10 cellular contexts compared by ENCODE assay signal in the genomic region with DNA sequence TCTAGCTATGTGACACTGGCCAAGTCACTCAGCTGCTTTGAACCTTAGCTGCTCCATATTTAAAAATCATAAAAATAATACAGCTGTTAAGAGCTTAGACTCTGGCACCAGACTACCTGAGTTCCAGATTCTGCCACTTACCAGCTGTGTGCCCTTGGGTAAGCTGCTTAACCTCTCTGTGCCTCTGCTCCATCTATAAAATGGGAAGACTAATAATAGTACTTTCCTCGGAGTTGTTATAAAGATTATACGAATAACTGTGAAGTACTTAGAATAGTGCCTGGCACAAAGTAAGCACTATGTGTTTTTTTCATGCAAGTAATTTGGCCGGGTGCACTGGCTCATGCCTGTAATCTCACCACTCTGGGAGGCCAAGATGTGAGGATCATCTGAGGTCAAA. TPM values are rescaled to one million over a fixed set of nuclear protein-coding genes. Genes with fewer than 3 reads are reported as not detected.
A peak's percentile ranks its signal among the peaks of the same experiment; 100 is the strongest.
DNase-seq lines count a peak whose midpoint lies in the region; ATAC-seq and TF ChIP-seq lines count a peak whose summit lies in the region.
"Had no signal": no experiment of that assay in that cellular context is flagged by ENCODE, and none has a peak within 500 bp of the region (broad histone marks: within the 10 kb centered on the region; RNA-seq: fewer than 3 reads in every experiment).

No MANE protein-coding gene starts in this region.

- H3K9me3 Mint-ChIP-seq in activated CD4-positive, alpha-beta memory T cell treated with anti-CD3 and anti-CD28 coated beads, Interleukin-2, amount 10 ng/mL, durations not matched to agents 7 days and 5 days, result no peaks in the 10 kb centered on the region

- H3K27ac ChIP-seq in heart right ventricle, result peak overlapping the region in 7 of 10 donors; percentile 86 to 97 (median 93)
- H3K27ac ChIP-seq in transverse colon, result peak overlapping the region; percentile 89 to 95 (median 93)
- no peak overlapping the region for H3K27ac ChIP-seq in neuronal stem cell (replicated peaks; ENCODE audit: low read length)

- peaks cover 7% of the 10 kb centered on the region for H3K36me3 Mint-ChIP-seq in activated CD4-positive, alpha-beta memory T cell treated with anti-CD3 and anti-CD28 coated beads, Interleukin-2, amount 10 ng/mL, durations not matched to agents 7 days and 5 days (ENCODE audit: low read depth)

- intact Hi-C loops in heart right ventricle (cut with DNase I) (loop anchor here in 4 of 10 donors (2.0 to 10.0 kb wide), 4 partner anchors 35 to 73 kb away; a partner anchor contains a TSS), left cardiac atrium (cut with DNase I) (no loop called here), transverse colon (cut with DNase I; ENCODE audit: low total_unique reads) (no loop called here)

- no peak overlapping the region for H3K23ac ChIP-seq in neuronal stem cell (ENCODE audit: low read depth, low read length, poor library complexity)

- H3K4me3 ChIP-seq in heart right ventricle (peak overlapping the region in 8 of 10 donors; percentile 70 to 87 (median 78)), iPS-18c (ENCODE audit: insufficient read depth, low read depth, low read length) (0 out of 2 replicates have a peak overlapping the region, but pooled peaks have one; percentile 88), transverse colon (peak overlapping the region in 2 of 4 donors; percentile 52 to 65), neuronal stem cell (ENCODE audit: low read length in 2 of 2) (peak overlapping the region in 1 of 2 donors; percentile 69)

- H3K9me3 ChIP-seq in heart right ventricle, result no peaks in the 10 kb centered on the region
- no peaks in the 10 kb centered on the region for H3K9me3 ChIP-seq in iPS-18c (ENCODE audit: control insufficient read depth, insufficient read depth, low read length)
- no peaks in the 10 kb centered on the region for H3K9me3 ChIP-seq in transverse colon
- no peaks in the 10 kb centered on the region for H3K9me3 ChIP-seq in neuronal stem cell (replicated peaks in 1 of 2; ENCODE audit: control insufficient read depth in 2 of 2, insufficient read depth in 1 of 2, low read depth in 1 of 2, low read length in 2 of 2)

- H3K4ac ChIP-seq in neuronal stem cell (ENCODE audit: low read length), result no peak overlapping the region

- H3K4me3 Mint-ChIP-seq in activated CD4-positive, alpha-beta memory T cell treated with anti-CD3 and anti-CD28 coated beads, Interleukin-2, amount 10 ng/mL, durations not matched to agents 7 days and 5 days, result peak overlapping the region; percentile 76

- H3K36me3 ChIP-seq in heart right ventricle, result no peaks in the 10 kb centered on the region
- no peaks in the 10 kb centered on the region for H3K36me3 ChIP-seq in transverse colon
- H3K36me3 ChIP-seq in neuronal stem cell (replicated peaks in 1 of 2; ENCODE audit: control insufficient read depth in 2 of 2, insufficient read depth in 2 of 2, low read length in 2 of 2), result peaks cover 0 to 27% of the 10 kb centered on the region in 2 donors

- H3K27ac Mint-ChIP-seq in activated CD4-positive, alpha-beta memory T cell treated with anti-CD3 and anti-CD28 coated beads, Interleukin-2, amount 10 ng/mL, durations not matched to agents 7 days and 5 days, result no peak overlapping the region

- no peak for TF ChIP-seq POLR2A in transverse colon (IDR thresholded peaks at IDR 0.05)

- H3K27me3 ChIP-seq in heart right ventricle (no peaks in the 10 kb centered on the region), transverse colon (no peaks in the 10 kb centered on the region), neuronal stem cell (ENCODE audit: control insufficient read depth in 3 of 3, insufficient read depth in 3 of 3, low read depth in 1 of 3, low read length in 3 of 3) (no peaks in the 10 kb centered on the region)

- no peak overlapping the region for H2BK15ac ChIP-seq in neuronal stem cell (ENCODE audit: low read length)

- H3K4me1 Mint-ChIP-seq in activated CD4-positive, alpha-beta memory T cell treated with anti-CD3 and anti-CD28 coated beads, Interleukin-2, amount 10 ng/mL, durations not matched to agents 7 days and 5 days, result peaks cover 34% of the 10 kb centered on the region

- no peak for DNase-seq in heart right ventricle
- DNase-seq in left cardiac atrium, result no peak
- DNase-seq in activated CD4-positive, alpha-beta memory T cell treated with anti-CD3 and anti-CD28 coated beads, Interleukin-2, amount 10 ng/mL, durations not matched to agents 7 days and 5 days, result no peak
- DNase-seq in transverse colon, result no peak
- no peak for DNase-seq in SIG-M5 (lab: John Stamatoyannopoulos, UW)
- DNase-seq in neuronal stem cell (ENCODE audit: low spot score), result no peak
- no peak for DNase-seq in germinal center (ENCODE audit: low spot score)
- DNase-seq: activated CD4-positive, CD25-positive, alpha-beta regulatory T cell; NCI-H2227 treated with DMSO at 0.1 percent for 48 hours had no signal

- H2BK5ac ChIP-seq in neuronal stem cell (ENCODE audit: low read length), result no peak overlapping the region

- H4K8ac ChIP-seq in neuronal stem cell (ENCODE audit: low read depth, low read length), result no peak overlapping the region

- no peak overlapping the region for H3K4me2 ChIP-seq in neuronal stem cell (ENCODE audit: insufficient read depth, low read length, poor library complexity, severe bottlenecking)

- POLR2A ChIA-PET in activated CD4-positive, alpha-beta memory T cell treated with anti-CD3 and anti-CD28 coated beads, Interleukin-2, amount 10 ng/mL, durations not matched to agents 7 days and 5 days (lab: Charles Lee), result interaction anchor here (1.1 to 3.5 kb wide), 8 partner anchors 14 to 482 kb away, joined by 3 to 8 read pairs (median 5); no protein-coding TSS in a partner anchor

- ATAC-seq in heart right ventricle, result no peak
- no peak for ATAC-seq in left cardiac atrium

- no peak overlapping the region for H3K14ac ChIP-seq in neuronal stem cell (ENCODE audit: low read length)

- WGBS in heart right ventricle, 2 donors, result 57 to 65% methylated on average over 3 of the region's 3 CpGs
- 72 to 76% methylated on average over 3 of the region's 3 CpGs for WGBS in transverse colon (ENCODE audit: low coverage in 1 of 2), 2 donors
- WGBS in neuronal stem cell (ENCODE audit: extremely low coverage in 2 of 2, insufficient read length in 2 of 2, insufficient replicate concordance in 1 of 2), 2 donors, result no CpG with 5 or more reads among the region's 3 CpGs

- H2AFZ ChIP-seq in neuronal stem cell (ENCODE audit: low read length), result no peak overlapping the region

- H3K4me1 ChIP-seq in heart right ventricle, result peaks cover 6 to 55% (median 38%) of the 10 kb centered on the region in 9 donors
- H3K4me1 ChIP-seq in transverse colon, result peaks cover 14 to 39% (median 23%) of the 10 kb centered on the region in 4 donors
- H3K4me1 ChIP-seq in neuronal stem cell (ENCODE audit: control insufficient read depth in 2 of 2, insufficient read depth in 1 of 2, low read depth in 1 of 2, low read length in 2 of 2), result peaks cover 4 to 5% of the 10 kb centered on the region in 2 donors

- H3K27me3 Mint-ChIP-seq in activated CD4-positive, alpha-beta memory T cell treated with anti-CD3 and anti-CD28 coated beads, Interleukin-2, amount 10 ng/mL, durations not matched to agents 7 days and 5 days, result no peaks in the 10 kb centered on the region

- no peaks in the 10 kb centered on the region for H3K79me1 ChIP-seq in neuronal stem cell (ENCODE audit: low read depth, low read length)

- no peak for TF ChIP-seq EP300 in transverse colon (IDR thresholded peaks at IDR 0.05; ENCODE audit: low read depth)

- no peak overlapping the region for H2BK120ac ChIP-seq in neuronal stem cell (ENCODE audit: low read depth, low read length)

- in situ Hi-C loops in transverse colon (cut with MboI; ENCODE audit: low pct_ligation_motif_present in 1 of 4, low pct_unique_long_range_greater_than_20kb in 1 of 4, low sequenced_read_pairs in 3 of 4), result no loop called here

- CTCF ChIA-PET in activated CD4-positive, alpha-beta memory T cell treated with anti-CD3 and anti-CD28 coated beads, Interleukin-2, amount 10 ng/mL, durations not matched to agents 7 days and 5 days (lab: Charles Lee), result interaction anchor here (0.9 to 2.6 kb wide), 5 partner anchors 14 to 344 kb away, joined by 3 to 35 read pairs (median 7); no protein-coding TSS in a partner anchor

- no peak overlapping the region for H3K9ac ChIP-seq in neuronal stem cell (ENCODE audit: low read depth, low read length, poor library complexity)

- TF ChIP-seq CTCF in heart right ventricle (IDR thresholded peaks at IDR 0.05) (no peak), transverse colon (IDR thresholded peaks at IDR 0.05) (no peak)

- no peak overlapping the region for H3K18ac ChIP-seq in neuronal stem cell (ENCODE audit: low read length)

- H2AK5ac ChIP-seq in neuronal stem cell (ENCODE audit: low read depth, low read length), result no peak overlapping the region

- H4K91ac ChIP-seq in neuronal stem cell (ENCODE audit: low read depth, low read length, poor library complexity), result no peak overlapping the region

- no peak overlapping the region for H2BK12ac ChIP-seq in neuronal stem cell (ENCODE audit: low read length)

RNA-seq across cellular contexts. Expression of a gene that starts 1.4 kb away (rescaled TPM):
- total RNA-seq in heart right ventricle, result 10 to 100 TPM; 42.8 to 59.2 (median 50.3) TPM
- polyA plus RNA-seq in heart right ventricle, result 10 to 100 TPM; 23.6 to 60.4 TPM
- total RNA-seq in left cardiac atrium, result 10 to 100 TPM; 36.0 to 37.5 TPM
- total RNA-seq in activated CD4-positive, alpha-beta memory T cell treated with anti-CD3 and anti-CD28 coated beads, Interleukin-2, amount 10 ng/mL, durations not matched to agents 7 days and 5 days, result 10 to 100 TPM; 27.1 TPM
- 10 to 100 TPM; 24.7 to 51.9 (median 42.3) TPM for total RNA-seq in transverse colon
- polyA plus RNA-seq in neuronal stem cell (2013, experiment 1 of 2), result 30.5 TPM
- 30.3 TPM for polyA plus RNA-seq in neuronal stem cell (2013, experiment 2 of 2)

RNA-seq across cellular contexts. Expression of a gene that starts 36.6 kb away (rescaled TPM):
- total RNA-seq in heart right ventricle (1 to 10 TPM; 1.2 to 3.3 (median 1.9) TPM), left cardiac atrium (under 1 TPM; 0.80 to 0.97 TPM), transverse colon (under 1 TPM in 3 of 4 donors, not detected in 1; under 0.01 to 0.20 (median 0.16) TPM)
- 1 to 10 TPM in 1 of 2 donors, under 1 TPM in 1; 0.41 to 1.2 TPM for polyA plus RNA-seq in heart right ventricle
- not detected for total RNA-seq in activated CD4-positive, alpha-beta memory T cell treated with anti-CD3 and anti-CD28 coated beads, Interleukin-2, amount 10 ng/mL, durations not matched to agents 7 days and 5 days
- 2.6 TPM for polyA plus RNA-seq in neuronal stem cell (2013, experiment 1 of 2)
- 2.7 TPM for polyA plus RNA-seq in neuronal stem cell (2013, experiment 2 of 2)
